ENCODE assay signal across 18 cellular contexts in the genomic region with DNA sequence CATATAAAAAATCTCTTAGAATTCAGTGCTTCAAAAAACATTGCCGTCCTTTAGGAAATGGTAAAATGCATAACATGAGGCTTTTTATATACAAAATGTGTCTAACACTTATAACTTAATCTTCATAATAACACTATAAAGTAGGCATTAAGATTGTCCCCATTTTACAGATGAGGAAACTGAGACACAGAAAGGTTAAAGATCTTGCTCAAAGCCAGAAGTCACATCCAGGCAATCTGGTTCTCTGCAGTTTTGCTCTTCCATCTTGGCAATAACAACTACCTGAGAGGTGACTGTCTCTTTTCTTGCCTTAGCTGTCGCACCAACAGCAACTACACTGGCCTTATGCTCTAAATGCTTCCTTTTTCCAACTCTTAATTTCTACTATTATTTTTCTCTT. TPM values are rescaled to one million over a fixed set of nuclear protein-coding genes. Genes with fewer than 3 reads are reported as not detected.
DNase-seq lines count a peak whose midpoint lies in the region; ATAC-seq, FAIRE-seq and TF ChIP-seq lines count a peak whose summit lies in the region.
"Had no signal": no experiment of that assay in that cellular context is flagged by ENCODE, and none has a peak within 500 bp of the region (broad histone marks: within the 10 kb centered on the region; RNA-seq: fewer than 3 reads in every experiment).

No MANE protein-coding gene starts in this region.

- H3K27me3 Mint-ChIP-seq in activated CD4-positive, alpha-beta T cell treated with anti-CD3 and anti-CD28 coated beads, Interleukin-2, amount 10 ng/mL, durations not matched to agents 7 days and 5 days, result no peaks in the 10 kb centered on the region
- H3K27me3 Mint-ChIP-seq in Calu3 (ENCODE audit: unreplicated experiment), result no peaks in the 10 kb centered on the region
- H3K27me3 Mint-ChIP-seq: CD4-positive, alpha-beta memory T cell had no signal

- H3K79me2 ChIP-seq in K562 (ENCODE audit: control insufficient read depth, insufficient read depth, low read length) (peaks cover 65% of the 10 kb centered on the region), smooth muscle cell (ENCODE audit: low read depth) (peaks cover 100% of the 10 kb centered on the region)

- TF ChIP-seq EP300 in K562 (IDR thresholded peaks at IDR 0.05; ENCODE audit: low read length), result no peak

- TF ChIP-seq POLR2A in K562 (conservative IDR thresholded peaks at IDR 0.05), result no peak
- TF ChIP-seq POLR2A in GM12892 (IDR thresholded peaks at IDR 0.05; ENCODE audit: low read depth, low read length), result no peak

- WGBS in K562 (ENCODE audit: insufficient coverage, low coverage, missing lambda C conversion rate), result 97% methylated on average over 2 of the region's 2 CpGs
- 97% methylated on average over 2 of the region's 2 CpGs for WGBS in smooth muscle cell (ENCODE audit: low lambda C conversion rate)

- H3K9ac ChIP-seq in K562 (ENCODE audit: insufficient read depth in 1 of 2, low read depth in 2 of 2, low read length in 2 of 2), result no peak overlapping the region
- H3K9ac ChIP-seq in smooth muscle cell (ENCODE audit: low read depth), result no peak overlapping the region
- H3K9ac ChIP-seq: BLaER1 had no signal

- peak overlapping the region; percentile 9 for H3K27ac Mint-ChIP-seq in activated CD4-positive, alpha-beta T cell treated with anti-CD3 and anti-CD28 coated beads, Interleukin-2, amount 10 ng/mL, durations not matched to agents 7 days and 5 days
- peak overlapping the region; percentile 35 for H3K27ac Mint-ChIP-seq in Calu3 (ENCODE audit: unreplicated experiment)
- H3K27ac Mint-ChIP-seq: HFFc6 had no signal

- H3K9me3 ChIP-seq in K562 (replicated peaks; ENCODE audit: control insufficient read depth, insufficient read depth, low read depth, low read length), result no peaks in the 10 kb centered on the region
- no peaks in the 10 kb centered on the region for H3K9me3 ChIP-seq in smooth muscle cell (replicated peaks; ENCODE audit: low read depth)
- H3K9me3 ChIP-seq: BLaER1 had no signal

- POLR2A ChIA-PET in activated CD4-positive, alpha-beta T cell treated with anti-CD3 and anti-CD28 coated beads, Interleukin-2, amount 10 ng/mL, durations not matched to agents 7 days and 5 days (lab: Charles Lee), result no interaction called here
- POLR2A ChIA-PET in K562 (lab: Yijun Ruan, JAX), result interaction anchor here (2.6 kb wide), 1 partner anchor 11 kb away, joined by 10 read pairs; no protein-coding TSS in a partner anchor

- BruUV-seq in Calu3 (replicated peaks; lab: Mats Ljungman, UMichigan), result no TSS peak
- no TSS peak for BruUV-seq in K562 (replicated peaks; lab: Mats Ljungman, UMichigan)

- H3K27me3 ChIP-seq in K562 (ENCODE audit: control insufficient read depth in 2 of 2, insufficient read depth in 2 of 2, low read length in 2 of 2) (no peaks in the 10 kb centered on the region), smooth muscle cell (ENCODE audit: low read depth) (no peaks in the 10 kb centered on the region)
- H3K27me3 ChIP-seq: BLaER1 had no signal

- peak; percentile 6 for FAIRE-seq in K562 (lab: Jason Lieb, UNC)
- no peak for FAIRE-seq in GM12892 (lab: Jason Lieb, UNC)
- FAIRE-seq: GM12878 had no signal

- H3K4me3 ChIP-seq in K562 (no peak overlapping the region), smooth muscle cell (no peak overlapping the region)
- H3K4me3 ChIP-seq: BLaER1, GM12878 had no signal

- peaks cover 19% of the 10 kb centered on the region for H3K36me3 Mint-ChIP-seq in activated CD4-positive, alpha-beta T cell treated with anti-CD3 and anti-CD28 coated beads, Interleukin-2, amount 10 ng/mL, durations not matched to agents 7 days and 5 days (ENCODE audit: low read depth)
- H3K36me3 Mint-ChIP-seq in Calu3 (ENCODE audit: insufficient read depth, unreplicated experiment), result peaks cover 50% of the 10 kb centered on the region

- intact Hi-C loops in Calu3 (cut with micrococcal nuclease; ENCODE audit: unreplicated experiment) (loop anchor here (2.0 kb wide), 1 partner anchor 17 kb away; no protein-coding TSS in a partner anchor), K562 (cut with micrococcal nuclease) (no loop called here)

- H3K4me2 ChIP-seq in K562 (ENCODE audit: insufficient read depth, low read length) (no peak overlapping the region), smooth muscle cell (no peak overlapping the region)
- H3K4me2 ChIP-seq: BLaER1 had no signal

- TF ChIP-seq CTCF in Calu3 (IDR thresholded peaks at IDR 0.05; ENCODE audit: unreplicated experiment), result no peak
- no peak for TF ChIP-seq CTCF in K562 (IDR thresholded peaks at IDR 0.05 in 2 of 3, conservative IDR thresholded peaks at IDR 0.05 in 1 of 3; ENCODE audit: insufficient read depth in 2 of 3, low read depth in 1 of 3, low read length in 3 of 3)
- no peak for TF ChIP-seq CTCF in smooth muscle cell (IDR thresholded peaks at IDR 0.05; ENCODE audit: borderline replicate concordance, insufficient read depth, poor library complexity, severe bottlenecking)

- ATAC-seq in K562, result no peak
- no peak for ATAC-seq in HG02623 (IDR thresholded peaks at IDR 0.05; ENCODE audit: unreplicated experiment)
- ATAC-seq: GM12878, HCT116 had no signal

- no peaks in the 10 kb centered on the region for H3K9me3 Mint-ChIP-seq in activated CD4-positive, alpha-beta T cell treated with anti-CD3 and anti-CD28 coated beads, Interleukin-2, amount 10 ng/mL, durations not matched to agents 7 days and 5 days
- no peaks in the 10 kb centered on the region for H3K9me3 Mint-ChIP-seq in Calu3 (ENCODE audit: low read depth, unreplicated experiment)
- H3K9me3 Mint-ChIP-seq: CD14-positive monocyte; CD4-positive, alpha-beta memory T cell; HFFc6 had no signal

- H3K27ac ChIP-seq in K562 (ENCODE audit: extremely low read depth, low read depth, low read length) (no peak overlapping the region), smooth muscle cell (ENCODE audit: low read depth) (peak overlapping the region; percentile 15)
- H3K27ac ChIP-seq: BLaER1 had no signal

- peaks cover 8% of the 10 kb centered on the region for H3K4me1 Mint-ChIP-seq in activated CD4-positive, alpha-beta T cell treated with anti-CD3 and anti-CD28 coated beads, Interleukin-2, amount 10 ng/mL, durations not matched to agents 7 days and 5 days
- H3K4me1 Mint-ChIP-seq in Calu3 (ENCODE audit: low read depth, unreplicated experiment), result peaks cover 23% of the 10 kb centered on the region
- H3K4me1 Mint-ChIP-seq: CD14-positive monocyte had no signal

- no peak for DNase-seq in activated CD4-positive, alpha-beta T cell treated with anti-CD3 and anti-CD28 coated beads, Interleukin-2, amount 10 ng/mL, durations not matched to agents 7 days and 5 days
- DNase-seq in activated CD4-positive, alpha-beta T cell treated with anti-CD3 and anti-CD28 coated beads for 48 hours, result no peak
- no peak for DNase-seq in Calu3
- DNase-seq in K562 (ENCODE audit: extremely low read depth in 1 of 4, low spot score in 3 of 4), result no peak
- no peak for DNase-seq in smooth muscle cell (lab: John Stamatoyannopoulos, UW; ENCODE audit: unreplicated experiment)
- no peak for DNase-seq in retina
- no peak for DNase-seq in GM12892 (ENCODE audit: insufficient read length)
- DNase-seq: 8988T; CD4-positive, alpha-beta memory T cell; DMS79 treated with DMSO at 0.1 percent for 48 hours; GOT3; H7; HFFc6 had no signal

- CTCF ChIA-PET in activated CD4-positive, alpha-beta T cell treated with anti-CD3 and anti-CD28 coated beads, Interleukin-2, amount 10 ng/mL, durations not matched to agents 7 days and 5 days (lab: Charles Lee), result interaction anchor here (1.6 kb wide), 1 partner anchor 100 kb away, joined by 4 read pairs; a partner anchor contains a TSS
- CTCF ChIA-PET in Calu3 (lab: Charles Lee), result no interaction called here
- CTCF ChIA-PET in K562 (lab: Yijun Ruan, JAX; ENCODE audit: low intra/inter-chr PET ratio), result no interaction called here

- H4K20me1 ChIP-seq in K562 (replicated peaks; ENCODE audit: control insufficient read depth, insufficient read depth, low read length) (no peaks in the 10 kb centered on the region), smooth muscle cell (ENCODE audit: low read depth) (peaks cover 99% of the 10 kb centered on the region)

- no peaks in the 10 kb centered on the region for H3K9me1 ChIP-seq in K562 (ENCODE audit: control insufficient read depth, insufficient read depth, low read length)

- no peaks in the 10 kb centered on the region for H3K4me1 ChIP-seq in K562 (replicated peaks in 1 of 2; ENCODE audit: control insufficient read depth in 2 of 2, insufficient read depth in 2 of 2, low read length in 2 of 2)
- no peaks in the 10 kb centered on the region for H3K4me1 ChIP-seq in smooth muscle cell (ENCODE audit: low read depth)

- no peaks in the 10 kb centered on the region for H3F3A ChIP-seq in smooth muscle cell (ENCODE audit: low read depth)

- H2AFZ ChIP-seq in K562 (ENCODE audit: low read depth, low read length), result no peak overlapping the region
- H2AFZ ChIP-seq in smooth muscle cell (ENCODE audit: low read depth), result no peak overlapping the region

- H3K4me3 Mint-ChIP-seq in activated CD4-positive, alpha-beta T cell treated with anti-CD3 and anti-CD28 coated beads, Interleukin-2, amount 10 ng/mL, durations not matched to agents 7 days and 5 days, result no peak overlapping the region
- no peak overlapping the region for H3K4me3 Mint-ChIP-seq in Calu3 (ENCODE audit: low read depth, unreplicated experiment)
- H3K4me3 Mint-ChIP-seq: CD14-positive monocyte; CD4-positive, alpha-beta memory T cell; HFFc6 had no signal

- in situ Hi-C loops in K562 (cut with MboI), result no loop called here

- H3K36me3 ChIP-seq in K562 (ENCODE audit: control insufficient read depth, insufficient read depth, low read length) (peaks cover 60% of the 10 kb centered on the region), smooth muscle cell (ENCODE audit: low read depth) (peaks cover 17% of the 10 kb centered on the region)

- TF ChIP-seq RAD21 in K562 (CRISPR knock-in tag; conservative IDR thresholded peaks at IDR 0.05 in 1 of 2, IDR thresholded peaks at IDR 0.05 in 1 of 2), result no peak

RNA-seq across cellular contexts. Expression of a gene that starts 24.5 kb away (rescaled TPM):
- total RNA-seq in activated CD4-positive, alpha-beta T cell treated with anti-CD3 and anti-CD28 coated beads, Interleukin-2, amount 10 ng/mL, durations not matched to agents 7 days and 5 days, result 10 to 100 TPM; 76.4 to 83.4 TPM
- total RNA-seq in Calu3 (2022), result 144 and 152 TPM in 2 replicates
- total RNA-seq in K562 (2011; cell fraction: chromatin; rRNA removed; ENCODE audit: low replicate concordance), result 152 and 292 TPM in 2 replicates
- 75.7 and 87.1 TPM in 2 replicates for total RNA-seq in K562 (2011; cell fraction: nucleolus; rRNA removed)
- 130 and 158 TPM in 2 replicates for total RNA-seq in K562 (2011; cell fraction: nucleoplasm; rRNA removed)
- total RNA-seq in K562 (2014; rRNA removed), result 38.2 and 39.4 TPM in 2 replicates
- total RNA-seq in K562 (2014; rRNA removed; fragmentation: Illumina TruSeq; extraction: Trizol), result 42.0 and 48.3 TPM in 2 replicates
- 42.1 and 43.4 TPM in 2 replicates for total RNA-seq in K562 (2015; rRNA removed; fragmentation: Illumina TruSeq; extraction: Trizol)
- 50.3 and 59.2 TPM in 2 replicates for total RNA-seq in K562 (2021)
- polyA plus RNA-seq in K562 (2011; rRNA removed), result 56.9 and 61.2 TPM in 2 replicates
- 36.4 and 49.0 TPM in 2 replicates for polyA plus RNA-seq in K562 (2011; cell fraction: cytosol; rRNA removed)
- polyA plus RNA-seq in K562 (2011; cell fraction: nucleus; rRNA removed), result 90.8 and 97.3 TPM in 2 replicates
- 25.9 and 32.6 TPM in 2 replicates for polyA plus RNA-seq in K562 (2012)
- 42.8 and 45.7 TPM in 2 replicates for polyA plus RNA-seq in K562 (2014; fragmentation: Illumina TruSeq; extraction: Trizol)
- 10 to 100 TPM in 1 of 2 experiments, 1 to 10 TPM in 1; 7.0 to 13.6 TPM for polyA plus RNA-seq in K562 (2014; fragmentation: Nextera tagmentation; extraction: Ambion mirVana)
- 25.4 and 26.8 TPM in 2 replicates for polyA plus RNA-seq in K562 (2014; rRNA removed)
- polyA minus RNA-seq in K562 (2011; rRNA and poly(A)+ RNA removed), result 113 and 122 TPM in 2 replicates
- 54.2 and 67.3 TPM in 2 replicates for polyA minus RNA-seq in K562 (2011; cell fraction: cytosol; rRNA and poly(A)+ RNA removed)
- polyA minus RNA-seq in K562 (2011; cell fraction: nucleus; rRNA and poly(A)+ RNA removed), result 63.5 and 108 TPM in 2 replicates
- total RNA-seq in smooth muscle cell, result 84.4 and 90.3 TPM in 2 replicates
- polyA plus RNA-seq in smooth muscle cell, result 17.1 and 19.8 TPM in 2 replicates
- polyA plus RNA-seq in GM12892 (2012; ENCODE audit: missing spikeins), result 31.7 TPM

RNA-seq across cellular contexts. Expression of a gene that starts 59.6 kb away (rescaled TPM):
- 1 to 10 TPM; 4.1 to 5.5 TPM for total RNA-seq in activated CD4-positive, alpha-beta T cell treated with anti-CD3 and anti-CD28 coated beads, Interleukin-2, amount 10 ng/mL, durations not matched to agents 7 days and 5 days
- total RNA-seq in Calu3 (2022) (10.0 and 11.2 TPM in 2 replicates), K562 (2014; rRNA removed) (1.9 and 2.5 TPM in 2 replicates), K562 (2014; rRNA removed; fragmentation: Illumina TruSeq; extraction: Trizol) (2.6 and 2.7 TPM in 2 replicates), K562 (2015; rRNA removed; fragmentation: Illumina TruSeq; extraction: Trizol) (1.8 and 2.1 TPM in 2 replicates), K562 (2021) (3.1 TPM in 2 replicates), smooth muscle cell (5.3 and 6.6 TPM in 2 replicates)
- 17.7 and 28.7 TPM in 2 replicates for total RNA-seq in K562 (2011; cell fraction: chromatin; rRNA removed; ENCODE audit: low replicate concordance)
- total RNA-seq in K562 (2011; cell fraction: nucleolus; rRNA removed), result 10.2 and 11.4 TPM in 2 replicates
- total RNA-seq in K562 (2011; cell fraction: nucleoplasm; rRNA removed), result 16.4 and 16.9 TPM in 2 replicates
- polyA plus RNA-seq in K562 (2011; rRNA removed) (4.6 and 7.1 TPM in 2 replicates), K562 (2014; fragmentation: Illumina TruSeq; extraction: Trizol) (2.6 and 2.9 TPM in 2 replicates), K562 (2014; fragmentation: Nextera tagmentation; extraction: Ambion mirVana) (1 to 10 TPM in 1 of 2 experiments, under 1 TPM in 1; 0.60 to 1.3 TPM), K562 (2014; rRNA removed) (2.6 and 2.9 TPM in 2 replicates), smooth muscle cell (1.5 and 2.3 TPM in 2 replicates)
- 2.8 and 3.0 TPM in 2 replicates for polyA plus RNA-seq in K562 (2011; cell fraction: cytosol; rRNA removed)
- polyA plus RNA-seq in K562 (2011; cell fraction: nucleus; rRNA removed), result 6.7 and 9.3 TPM in 2 replicates
- 1.5 TPM in 2 replicates for polyA plus RNA-seq in K562 (2012)
- polyA minus RNA-seq in K562 (2011; rRNA and poly(A)+ RNA removed), result 11.9 and 13.9 TPM in 2 replicates
- polyA minus RNA-seq in K562 (2011; cell fraction: cytosol; rRNA and poly(A)+ RNA removed), result 2.7 and 6.1 TPM in 2 replicates
- 5.9 and 6.9 TPM in 2 replicates for polyA minus RNA-seq in K562 (2011; cell fraction: nucleus; rRNA and poly(A)+ RNA removed)
- 4.6 TPM for polyA plus RNA-seq in GM12892 (2012; ENCODE audit: missing spikeins)
